ENCODE assay signal across 17 cellular contexts in genomic region chr1:226699166-226699565, GRCh38. TPM values are rescaled to one million over a fixed set of nuclear protein-coding genes. Genes with fewer than 3 reads are reported as not detected.
DNase-seq lines count a peak whose midpoint lies in the region; ATAC-seq and TF ChIP-seq lines count a peak whose summit lies in the region.
"Had no signal": no experiment of that assay in that cellular context is flagged by ENCODE, and none has a peak within 500 bp of the region (broad histone marks: within the 10 kb centered on the region; RNA-seq: fewer than 3 reads in every experiment).

No MANE protein-coding gene starts in this region.

- no peak overlapping the region for H3K9ac ChIP-seq in neuronal stem cell (ENCODE audit: low read depth, low read length, poor library complexity)

- H2BK5ac ChIP-seq in neuronal stem cell (ENCODE audit: low read length) = peak overlapping the region; percentile 14

- H3K23ac ChIP-seq in neuronal stem cell (ENCODE audit: low read depth, low read length, poor library complexity) = no peak overlapping the region

- peak overlapping the region; percentile 76 for H3K27ac Mint-ChIP-seq in stimulated activated naive CD8-positive, alpha-beta T cell treated with anti-CD3 and anti-CD28 coated beads, Interleukin-15, Interleukin-2, amounts not matched to agents 100 ng/mL and 50 ng/mL, for 24 hours
- H3K27ac Mint-ChIP-seq in brain = peak overlapping the region in 3 of 5 experiments; percentile 21 to 93 (median 32)

- H3K27me3 Mint-ChIP-seq in stimulated activated naive CD8-positive, alpha-beta T cell treated with anti-CD3 and anti-CD28 coated beads, Interleukin-15, Interleukin-2, amounts not matched to agents 100 ng/mL and 50 ng/mL, for 24 hours = no peaks in the 10 kb centered on the region
- peaks cover 3% of the 10 kb centered on the region for H3K27me3 Mint-ChIP-seq in brain

- H3K79me1 ChIP-seq in neuronal stem cell (ENCODE audit: low read depth, low read length) = no peaks in the 10 kb centered on the region

- H3K4me2 ChIP-seq in neuronal stem cell (ENCODE audit: insufficient read depth, low read length, poor library complexity, severe bottlenecking) (no peak overlapping the region), hepatocyte (no peak overlapping the region)

- no peaks in the 10 kb centered on the region for H4K20me1 ChIP-seq in hepatocyte (ENCODE audit: insufficient read depth, poor library complexity, severe bottlenecking)

- no peak overlapping the region for H3K4me3 Mint-ChIP-seq in stimulated activated naive CD8-positive, alpha-beta T cell treated with anti-CD3 and anti-CD28 coated beads, Interleukin-15, Interleukin-2, amounts not matched to agents 100 ng/mL and 50 ng/mL, for 24 hours
- no peak overlapping the region for H3K4me3 Mint-ChIP-seq in brain

- no peak overlapping the region for H2BK15ac ChIP-seq in neuronal stem cell (ENCODE audit: low read length)

- H3K79me2 ChIP-seq in hepatocyte = no peaks in the 10 kb centered on the region

- H3K9me3 Mint-ChIP-seq in stimulated activated naive CD8-positive, alpha-beta T cell treated with anti-CD3 and anti-CD28 coated beads, Interleukin-15, Interleukin-2, amounts not matched to agents 100 ng/mL and 50 ng/mL, for 24 hours = no peaks in the 10 kb centered on the region
- H3K9me3 Mint-ChIP-seq in brain = peaks cover 0 to 3% (median 0%) of the 10 kb centered on the region in 5 experiments

- no peak overlapping the region for H2AK5ac ChIP-seq in neuronal stem cell (ENCODE audit: low read depth, low read length)

- peaks cover 8 to 10% of the 10 kb centered on the region in 2 donors for H3K4me1 ChIP-seq in neuronal stem cell (ENCODE audit: control insufficient read depth in 2 of 2, insufficient read depth in 1 of 2, low read depth in 1 of 2, low read length in 2 of 2)
- peaks cover 18% of the 10 kb centered on the region for H3K4me1 ChIP-seq in hepatocyte (ENCODE audit: insufficient read depth)
- H3K4me1 ChIP-seq in mucosa of descending colon (ENCODE audit: low read depth) = peaks cover 3% of the 10 kb centered on the region

- ATAC-seq in stimulated activated naive CD8-positive, alpha-beta T cell treated with anti-CD3 and anti-CD28 coated beads, Interleukin-15, Interleukin-2, amounts not matched to agents 100 U/mL and 50 U/mL, for 24 hours = no peak
- ATAC-seq in GM21367 (IDR thresholded peaks at IDR 0.05; ENCODE audit: unreplicated experiment) (no peak), mucosa of descending colon (no peak)
- ATAC-seq: K562 had no signal

- H3K4me3 ChIP-seq in neuronal stem cell (ENCODE audit: low read length in 2 of 2) (peak overlapping the region in 1 of 2 donors; percentile 42), hepatocyte (no peak overlapping the region), mucosa of descending colon (no peak overlapping the region)
- H3K4me3 ChIP-seq: K562, sigmoid colon, vagina had no signal

- peak overlapping the region; percentile 16 for H2BK120ac ChIP-seq in neuronal stem cell (ENCODE audit: low read depth, low read length)

- no peaks in the 10 kb centered on the region for H3K9me2 ChIP-seq in hepatocyte (replicated peaks; ENCODE audit: insufficient read depth)

- H3K36me3 ChIP-seq in neuronal stem cell (replicated peaks in 1 of 2; ENCODE audit: control insufficient read depth in 2 of 2, insufficient read depth in 2 of 2, low read length in 2 of 2) = no peaks in the 10 kb centered on the region
- no peaks in the 10 kb centered on the region for H3K36me3 ChIP-seq in hepatocyte (replicated peaks; ENCODE audit: insufficient read depth, low read depth)
- no peaks in the 10 kb centered on the region for H3K36me3 ChIP-seq in mucosa of descending colon (ENCODE audit: low read depth)
- H3K36me3 ChIP-seq: sigmoid colon had no signal

- H3K27ac ChIP-seq in neuronal stem cell (replicated peaks; ENCODE audit: low read length) (no peak overlapping the region), hepatocyte (no peak overlapping the region)
- H3K27ac ChIP-seq: HL-60 had no signal

- peaks cover 92% of the 10 kb centered on the region for H3K4me1 Mint-ChIP-seq in stimulated activated naive CD8-positive, alpha-beta T cell treated with anti-CD3 and anti-CD28 coated beads, Interleukin-15, Interleukin-2, amounts not matched to agents 100 ng/mL and 50 ng/mL, for 24 hours (ENCODE audit: low read depth)
- H3K4me1 Mint-ChIP-seq in brain = peaks cover 62% of the 10 kb centered on the region

- H3K4ac ChIP-seq in neuronal stem cell (ENCODE audit: low read length) = no peak overlapping the region

- no CpG with 5 or more reads among the region's 7 CpGs for WGBS in neuronal stem cell (ENCODE audit: extremely low coverage in 2 of 2, insufficient read length in 2 of 2, insufficient replicate concordance in 1 of 2), 2 donors
- WGBS in hepatocyte (ENCODE audit: low lambda C conversion rate, missing lambda C conversion rate) = 97% methylated on average over 7 of the region's 7 CpGs

- no peak overlapping the region for H3K18ac ChIP-seq in neuronal stem cell (ENCODE audit: low read length)

- peaks cover 28% of the 10 kb centered on the region for H3K36me3 Mint-ChIP-seq in stimulated activated naive CD8-positive, alpha-beta T cell treated with anti-CD3 and anti-CD28 coated beads, Interleukin-15, Interleukin-2, amounts not matched to agents 100 ng/mL and 50 ng/mL, for 24 hours (ENCODE audit: low read depth)
- peaks cover 3% of the 10 kb centered on the region for H3K36me3 Mint-ChIP-seq in brain

- H3K14ac ChIP-seq in neuronal stem cell (ENCODE audit: low read length) = no peak overlapping the region

- H2AFZ ChIP-seq in neuronal stem cell (ENCODE audit: low read length) (no peak overlapping the region), hepatocyte (no peak overlapping the region)

- no peak for TF ChIP-seq CTCF in brain (conservative IDR thresholded peaks at IDR 0.05)
- TF ChIP-seq CTCF in hepatocyte (IDR thresholded peaks at IDR 0.05; ENCODE audit: poor library complexity) = no peak
- no peak for TF ChIP-seq CTCF in mucosa of descending colon (IDR thresholded peaks at IDR 0.05)

- no peak for DNase-seq in stimulated activated naive CD8-positive, alpha-beta T cell treated with anti-CD3 and anti-CD28 coated beads, Interleukin-15, Interleukin-2, amounts not matched to agents 100 U/mL and 50 U/mL, for 24 hours
- no peak for DNase-seq in neuronal stem cell (ENCODE audit: low spot score)
- no peak for DNase-seq in hepatocyte (ENCODE audit: low spot score)
- DNase-seq in mucosa of descending colon = no peak
- DNase-seq in cerebellar nuclear complex (lab: John Stamatoyannopoulos, UW) = no peak
- DNase-seq: activated CD8-positive, alpha-beta memory T cell treated with anti-CD3 and anti-CD28 coated beads, Interleukin-2, amount 50 U/mL, for 48 hours; glutamatergic neuron; mammary epithelial cell; NCI-H1092 treated with DMSO at 0.1 percent for 48 hours; sigmoid colon; stimulated activated CD4-positive, alpha-beta T cell treated with anti-CD3 and anti-CD28 coated beads, Interleukin-4, amount 100 ng/mL, for 1 hour had no signal

- no peak overlapping the region for H4K91ac ChIP-seq in neuronal stem cell (ENCODE audit: low read depth, low read length, poor library complexity)

- intact Hi-C loops in mucosa of descending colon (cut with DNase I, micrococcal nuclease) = no loop called here

- H2BK12ac ChIP-seq in neuronal stem cell (ENCODE audit: low read length) = no peak overlapping the region

- no peak overlapping the region for H4K8ac ChIP-seq in neuronal stem cell (ENCODE audit: low read depth, low read length)

- no peaks in the 10 kb centered on the region for H3K9me3 ChIP-seq in neuronal stem cell (replicated peaks in 1 of 2; ENCODE audit: control insufficient read depth in 2 of 2, insufficient read depth in 1 of 2, low read depth in 1 of 2, low read length in 2 of 2)
- no peaks in the 10 kb centered on the region for H3K9me3 ChIP-seq in hepatocyte (ENCODE audit: low read depth)
- H3K9me3 ChIP-seq in mucosa of descending colon = no peaks in the 10 kb centered on the region
- H3K9me3 ChIP-seq: sigmoid colon, vagina had no signal

- H3K27me3 ChIP-seq in neuronal stem cell (ENCODE audit: control insufficient read depth in 3 of 3, insufficient read depth in 3 of 3, low read depth in 1 of 3, low read length in 3 of 3) (no peaks in the 10 kb centered on the region), hepatocyte (no peaks in the 10 kb centered on the region)
- H3K27me3 ChIP-seq: sigmoid colon, vagina had no signal

RNA-seq across cellular contexts. Expression of gene ITPKB, which starts 39.9 kb away (rescaled TPM):
- 85.7 TPM for polyA plus RNA-seq in brain (ENCODE audit: insufficient read depth, low read depth, low replicate concordance)
- polyA plus RNA-seq in neuronal stem cell (2013, experiment 1 of 2) = 6.8 TPM
- 7.0 TPM for polyA plus RNA-seq in neuronal stem cell (2013, experiment 2 of 2)
- total RNA-seq in hepatocyte = 9.4 and 11.0 TPM in 2 replicates
- polyA plus RNA-seq in hepatocyte = 7.4 and 13.8 TPM in 2 replicates
- 10 to 100 TPM in 2 of 3 donors, 1 to 10 TPM in 1; 9.5 to 90.3 (median 11.7) TPM for total RNA-seq in mucosa of descending colon
